ENCODE assay signal across 10 cellular contexts in the genomic region with DNA sequence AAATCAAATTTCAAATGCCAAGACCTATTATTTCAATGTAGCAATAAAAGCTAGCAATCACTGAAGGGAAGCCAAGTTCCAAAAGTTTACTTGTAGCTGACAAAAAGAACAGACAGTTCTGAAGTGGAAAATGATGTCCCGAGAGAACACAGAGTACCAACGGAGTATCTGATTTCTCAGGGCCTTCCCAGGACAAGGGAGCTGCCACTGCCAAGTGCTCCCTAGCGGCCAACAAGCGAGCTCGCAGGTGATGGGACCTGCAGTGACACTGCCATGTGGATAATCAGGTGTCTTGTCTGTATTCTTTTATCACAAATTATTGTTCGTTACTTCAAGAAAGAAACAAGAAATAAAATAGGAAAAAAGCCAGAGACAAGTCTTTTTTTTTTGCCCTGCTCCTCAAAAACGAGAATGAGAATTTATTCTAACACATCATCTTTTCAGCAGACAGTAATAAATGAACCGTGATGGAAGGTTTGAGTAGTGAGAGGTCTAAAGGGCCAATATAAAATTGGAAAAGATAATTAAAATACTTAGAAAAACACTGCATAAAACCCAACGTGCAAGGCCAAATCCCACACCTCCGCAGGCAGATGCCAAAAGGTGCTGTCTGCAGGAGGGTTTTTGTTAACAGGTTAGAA.
DNase-seq lines count a peak whose midpoint lies in the region; ATAC-seq and TF ChIP-seq lines count a peak whose summit lies in the region.
"Had no signal": no experiment of that assay in that cellular context is flagged by ENCODE, and none has a peak within 500 bp of the region (broad histone marks: within the 10 kb centered on the region; RNA-seq: fewer than 3 reads in every experiment).

No MANE protein-coding gene starts in this region.

- no peaks in the 10 kb centered on the region for H3K9me3 Mint-ChIP-seq in WTC11
- H3K9me3 Mint-ChIP-seq: activated CD8-positive, alpha-beta T cell treated with anti-CD3 and anti-CD28 coated beads for 36 hours; CD8-positive, alpha-beta memory T cell had no signal

- DNase-seq in A673 (ENCODE audit: low spot score) = peak; percentile 45
- peak; percentile 7 for DNase-seq in KBM-7
- DNase-seq in WTC11 (ENCODE audit: low spot score) = peak; percentile 65
- peak; percentile 62 for DNase-seq in islet precursor cell
- DNase-seq in activated CD8-positive, alpha-beta memory T cell treated with anti-CD3 and anti-CD28 coated beads, Interleukin-2, amount 50 U/mL, for 48 hours = no peak
- no peak for DNase-seq in aorta
- DNase-seq: activated CD8-positive, alpha-beta T cell treated with anti-CD3 and anti-CD28 coated beads for 36 hours; CD8-positive, alpha-beta memory T cell had no signal

- H3K36me3 ChIP-seq in A673 (ENCODE audit: insufficient read depth, low read length, poor library complexity, severe bottlenecking) (peaks cover 58% of the 10 kb centered on the region), aorta (ENCODE audit: control insufficient read depth in 1 of 2, insufficient read depth in 2 of 2, low read length in 1 of 2) (no peaks in the 10 kb centered on the region)

- intact Hi-C loops in A673 (cut with micrococcal nuclease; ENCODE audit: unreplicated experiment) (no loop called here), aorta (cut with DNase I) (no loop called here)

- CTCF ChIA-PET in A673 (lab: Charles Lee) (no interaction called here), WTC11 (lab: Charles Lee) (interaction anchor here (0.5 to 2.1 kb wide), 17 partner anchors 8 to 490 kb away, joined by 3 to 19 read pairs (median 4); no protein-coding TSS in a partner anchor)

- WGBS in aorta, 2 donors = 46 to 48% methylated on average over 10 of the region's 10 CpGs

- H3K27ac Mint-ChIP-seq in WTC11 = no peak overlapping the region
- H3K27ac Mint-ChIP-seq: activated CD8-positive, alpha-beta T cell treated with anti-CD3 and anti-CD28 coated beads for 36 hours; CD8-positive, alpha-beta memory T cell had no signal

- H3K4me3 ChIP-seq in A673 (ENCODE audit: low read depth, low read length, poor library complexity, severe bottlenecking) = no peak overlapping the region
- no peak overlapping the region for H3K4me3 ChIP-seq in aorta (ENCODE audit: low read length in 2 of 2)

- peaks cover 33% of the 10 kb centered on the region for H3K4me1 Mint-ChIP-seq in WTC11
- H3K4me1 Mint-ChIP-seq: CD8-positive, alpha-beta memory T cell had no signal

- H3K27ac ChIP-seq in A673 (ENCODE audit: low read depth, low read length, poor library complexity, severe bottlenecking) = no peak overlapping the region
- H3K27ac ChIP-seq in aorta (ENCODE audit: low read depth in 1 of 2, low read length in 2 of 2) = no peak overlapping the region

- POLR2A ChIA-PET in A673 (lab: Charles Lee; ENCODE audit: low non-redundant PET) (no interaction called here), WTC11 (lab: Charles Lee) (interaction anchor here (0.5 to 1.4 kb wide), 3 partner anchors 26 to 389 kb away, joined by 4 to 8 read pairs (median 5); no protein-coding TSS in a partner anchor)

- in situ Hi-C loops in KBM-7 (cut with MboI; ENCODE audit: low pct_unique_long_range_greater_than_20kb, low sequenced_read_pairs) = loop anchor here (25.0 kb wide), 1 partner anchor 411 kb away; no protein-coding TSS in a partner anchor

- peaks cover 4% of the 10 kb centered on the region for H3K36me3 Mint-ChIP-seq in WTC11
- H3K36me3 Mint-ChIP-seq: CD8-positive, alpha-beta memory T cell had no signal

- H3K27me3 ChIP-seq in A673 (replicated peaks; ENCODE audit: insufficient read depth, low read depth, low read length, poor library complexity) (no peaks in the 10 kb centered on the region), aorta (ENCODE audit: control insufficient read depth in 1 of 2, insufficient read depth in 2 of 2, low read length in 1 of 2) (no peaks in the 10 kb centered on the region)

- H3K4me3 Mint-ChIP-seq in WTC11 = no peak overlapping the region
- H3K4me3 Mint-ChIP-seq: activated CD8-positive, alpha-beta T cell treated with anti-CD3 and anti-CD28 coated beads for 36 hours; CD8-positive, alpha-beta memory T cell had no signal

- H3K4me1 ChIP-seq in A673 (ENCODE audit: insufficient read depth, low read length, poor library complexity, severe bottlenecking) = peaks cover 5% of the 10 kb centered on the region
- no peaks in the 10 kb centered on the region for H3K4me1 ChIP-seq in aorta (ENCODE audit: control insufficient read depth in 1 of 2, insufficient read depth in 2 of 2, low read length in 2 of 2)

- ATAC-seq in WTC11 (peak; percentile 94), GM21529 (IDR thresholded peaks at IDR 0.05; ENCODE audit: unreplicated experiment) (no peak), GM21723 (IDR thresholded peaks at IDR 0.05; ENCODE audit: unreplicated experiment) (no peak), aorta (ENCODE audit: low FRiP score) (no peak)
- ATAC-seq: activated CD8-positive, alpha-beta T cell treated with anti-CD3 and anti-CD28 coated beads for 36 hours had no signal

- TF ChIP-seq CTCF in A673 (conservative IDR thresholded peaks at IDR 0.05; ENCODE audit: low read depth, low read length) (peak; percentile 37), WTC11 (IDR thresholded peaks at IDR 0.05) (peak; percentile 38)

- no TSS peak for BruUV-seq in A673 (replicated peaks; lab: Mats Ljungman, UMichigan)

- H3K9me3 ChIP-seq in A673 (ENCODE audit: low read depth, low read length, poor library complexity, severe bottlenecking) = no peaks in the 10 kb centered on the region
- no peaks in the 10 kb centered on the region for H3K9me3 ChIP-seq in aorta (ENCODE audit: control insufficient read depth, low read length)

- no peaks in the 10 kb centered on the region for H3K27me3 Mint-ChIP-seq in WTC11 (ENCODE audit: low read depth)
- H3K27me3 Mint-ChIP-seq: activated CD8-positive, alpha-beta T cell treated with anti-CD3 and anti-CD28 coated beads for 36 hours had no signal

TF ChIP-seq in WTC11, 78 proteins besides CTCF, POLR2A, EP300 and RAD21 (continues in another document):
- no peak for TF ChIP-seq TCF7 (CRISPR knock-in tag; IDR thresholded peaks at IDR 0.05; ENCODE audit: low read depth)
- TF ChIP-seq RORB (CRISPR knock-in tag; IDR thresholded peaks at IDR 0.05) = no peak
- TF ChIP-seq ZNF671 (CRISPR knock-in tag; IDR thresholded peaks at IDR 0.05) = no peak
- TF ChIP-seq, protein P1, sequence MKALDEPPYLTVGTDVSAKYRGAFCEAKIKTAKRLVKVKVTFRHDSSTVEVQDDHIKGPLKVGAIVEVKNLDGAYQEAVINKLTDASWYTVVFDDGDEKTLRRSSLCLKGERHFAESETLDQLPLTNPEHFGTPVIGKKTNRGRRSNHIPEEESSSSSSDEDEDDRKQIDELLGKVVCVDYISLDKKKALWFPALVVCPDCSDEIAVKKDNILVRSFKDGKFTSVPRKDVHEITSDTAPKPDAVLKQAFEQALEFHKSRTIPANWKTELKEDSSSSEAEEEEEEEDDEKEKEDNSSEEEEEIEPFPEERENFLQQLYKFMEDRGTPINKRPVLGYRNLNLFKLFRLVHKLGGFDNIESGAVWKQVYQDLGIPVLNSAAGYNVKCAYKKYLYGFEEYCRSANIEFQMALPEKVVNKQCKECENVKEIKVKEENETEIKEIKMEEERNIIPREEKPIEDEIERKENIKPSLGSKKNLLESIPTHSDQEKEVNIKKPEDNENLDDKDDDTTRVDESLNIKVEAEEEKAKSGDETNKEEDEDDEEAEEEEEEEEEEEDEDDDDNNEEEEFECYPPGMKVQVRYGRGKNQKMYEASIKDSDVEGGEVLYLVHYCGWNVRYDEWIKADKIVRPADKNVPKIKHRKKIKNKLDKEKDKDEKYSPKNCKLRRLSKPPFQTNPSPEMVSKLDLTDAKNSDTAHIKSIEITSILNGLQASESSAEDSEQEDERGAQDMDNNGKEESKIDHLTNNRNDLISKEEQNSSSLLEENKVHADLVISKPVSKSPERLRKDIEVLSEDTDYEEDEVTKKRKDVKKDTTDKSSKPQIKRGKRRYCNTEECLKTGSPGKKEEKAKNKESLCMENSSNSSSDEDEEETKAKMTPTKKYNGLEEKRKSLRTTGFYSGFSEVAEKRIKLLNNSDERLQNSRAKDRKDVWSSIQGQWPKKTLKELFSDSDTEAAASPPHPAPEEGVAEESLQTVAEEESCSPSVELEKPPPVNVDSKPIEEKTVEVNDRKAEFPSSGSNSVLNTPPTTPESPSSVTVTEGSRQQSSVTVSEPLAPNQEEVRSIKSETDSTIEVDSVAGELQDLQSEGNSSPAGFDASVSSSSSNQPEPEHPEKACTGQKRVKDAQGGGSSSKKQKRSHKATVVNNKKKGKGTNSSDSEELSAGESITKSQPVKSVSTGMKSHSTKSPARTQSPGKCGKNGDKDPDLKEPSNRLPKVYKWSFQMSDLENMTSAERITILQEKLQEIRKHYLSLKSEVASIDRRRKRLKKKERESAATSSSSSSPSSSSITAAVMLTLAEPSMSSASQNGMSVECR (CRISPR knock-in tag; IDR thresholded peaks at IDR 0.05; ENCODE audit: borderline replicate concordance) = no peak
- no peak for TF ChIP-seq MYBL2 (CRISPR knock-in tag; IDR thresholded peaks at IDR 0.05)
- TF ChIP-seq, protein P2, sequence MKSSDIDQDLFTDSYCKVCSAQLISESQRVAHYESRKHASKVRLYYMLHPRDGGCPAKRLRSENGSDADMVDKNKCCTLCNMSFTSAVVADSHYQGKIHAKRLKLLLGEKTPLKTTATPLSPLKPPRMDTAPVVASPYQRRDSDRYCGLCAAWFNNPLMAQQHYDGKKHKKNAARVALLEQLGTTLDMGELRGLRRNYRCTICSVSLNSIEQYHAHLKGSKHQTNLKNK (CRISPR knock-in tag; IDR thresholded peaks at IDR 0.05) = no peak
- TF ChIP-seq, protein P3, sequence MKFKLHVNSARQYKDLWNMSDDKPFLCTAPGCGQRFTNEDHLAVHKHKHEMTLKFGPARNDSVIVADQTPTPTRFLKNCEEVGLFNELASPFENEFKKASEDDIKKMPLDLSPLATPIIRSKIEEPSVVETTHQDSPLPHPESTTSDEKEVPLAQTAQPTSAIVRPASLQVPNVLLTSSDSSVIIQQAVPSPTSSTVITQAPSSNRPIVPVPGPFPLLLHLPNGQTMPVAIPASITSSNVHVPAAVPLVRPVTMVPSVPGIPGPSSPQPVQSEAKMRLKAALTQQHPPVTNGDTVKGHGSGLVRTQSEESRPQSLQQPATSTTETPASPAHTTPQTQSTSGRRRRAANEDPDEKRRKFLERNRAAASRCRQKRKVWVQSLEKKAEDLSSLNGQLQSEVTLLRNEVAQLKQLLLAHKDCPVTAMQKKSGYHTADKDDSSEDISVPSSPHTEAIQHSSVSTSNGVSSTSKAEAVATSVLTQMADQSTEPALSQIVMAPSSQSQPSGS (CRISPR knock-in tag; IDR thresholded peaks at IDR 0.05; ENCODE audit: borderline replicate concordance, low read depth) = no peak
- no peak for TF ChIP-seq JUN (CRISPR knock-in tag; IDR thresholded peaks at IDR 0.05)
- TF ChIP-seq KAT7 (CRISPR knock-in tag; IDR thresholded peaks at IDR 0.05; ENCODE audit: borderline replicate concordance) = no peak

Comparison
In these comparisons a context has a peak if more than half of its experiments do, and no peak if none do; other contexts are left out.
1. DNase-seq: peak in A673 (single experiment), KBM-7 (single experiment), WTC11 (single experiment) and islet precursor cell (single experiment); none in activated CD8-positive, alpha-beta memory T cell treated with anti-CD3 and anti-CD28 coated beads, Interleukin-2, amount 50 U/mL, for 48 hours (single experiment) and aorta (0 of 2).